In genomic region chr16:51390877-51391276, GRCh38 we compare ENCODE assay signal across 30 cellular contexts.
"Had no signal": no experiment of that assay in that cellular context is flagged by ENCODE, and none has a peak within 500 bp of the region (broad histone marks: within the 10 kb centered on the region; RNA-seq: fewer than 3 reads in every experiment).

No MANE protein-coding gene starts in this region.

- H3K4me1 Mint-ChIP-seq: activated CD4-positive, alpha-beta memory T cell treated with anti-CD3 and anti-CD28 coated beads, Interleukin-2, amount 10 ng/mL, durations not matched to agents 7 days and 5 days; activated CD4-positive, alpha-beta T cell treated with anti-CD3 and anti-CD28 coated beads, Interleukin-2, amount 10 ng/mL, durations not matched to agents 7 days and 5 days; activated T-helper 17 cell treated with anti-CD3 and anti-CD28 coated beads, Interleukin-2, amount 50 U/mL, for 72 hours; stimulated activated effector memory CD8-positive, alpha-beta T cell treated with anti-CD3 and anti-CD28 coated beads, Interleukin-12 subunit alpha, Interleukin-12 subunit beta, amount 100 ng/mL, for 72 hours had no signal

- H3K9me3 ChIP-seq: gastrocnemius medialis, pancreas, prostate gland had no signal

- H3K27me3 ChIP-seq: brain microvascular endothelial cell, gastrocnemius medialis, pancreas had no signal

- H3K27ac ChIP-seq: brain microvascular endothelial cell, coronary artery, dorsolateral prefrontal cortex, gastrocnemius medialis, left ventricle myocardium inferior, pancreas, prostate gland, skin epidermis, thoracic aorta had no signal

- H3K27ac Mint-ChIP-seq: activated CD4-positive, alpha-beta memory T cell treated with anti-CD3 and anti-CD28 coated beads, Interleukin-2, amount 10 ng/mL, durations not matched to agents 7 days and 5 days; activated CD4-positive, alpha-beta T cell treated with anti-CD3 and anti-CD28 coated beads, Interleukin-2, amount 10 ng/mL, durations not matched to agents 7 days and 5 days; activated T-cell treated with anti-CD3 and anti-CD28 coated beads, Interleukin-2, amount 50 U/mL, for 24 hours; activated T-helper 17 cell treated with anti-CD3 and anti-CD28 coated beads, Interleukin-2, amount 50 U/mL, for 72 hours; effector memory CD8-positive, alpha-beta T cell; stimulated activated effector memory CD8-positive, alpha-beta T cell treated with anti-CD3 and anti-CD28 coated beads, Interleukin-12 subunit alpha, Interleukin-12 subunit beta, amount 100 ng/mL, for 72 hours; stimulated activated naive CD8-positive, alpha-beta T cell treated with anti-CD3 and anti-CD28 coated beads, Interleukin-15, Interleukin-2, amounts not matched to agents 100 ng/mL and 50 ng/mL, for 24 hours had no signal

- H3K4me1 ChIP-seq: gastrocnemius medialis, left ventricle myocardium inferior, pancreas, prostate gland had no signal

- H3K36me3 ChIP-seq: brain microvascular endothelial cell, gastrocnemius medialis, left ventricle myocardium inferior, pancreas, prostate gland, thoracic aorta had no signal

- ATAC-seq: activated T-helper 17 cell treated with anti-CD3 and anti-CD28 coated beads, Interleukin-2, amount 50 U/mL, for 72 hours; effector memory CD8-positive, alpha-beta T cell; gastrocnemius medialis; pancreas; sciatic nerve; stimulated activated effector memory CD8-positive, alpha-beta T cell treated with anti-CD3 and anti-CD28 coated beads, Interleukin-12 subunit alpha, Interleukin-12 subunit beta, amount 100 ng/mL, for 72 hours had no signal

- H3K36me3 Mint-ChIP-seq: stimulated activated effector memory CD8-positive, alpha-beta T cell treated with anti-CD3 and anti-CD28 coated beads, Interleukin-12 subunit alpha, Interleukin-12 subunit beta, amount 100 ng/mL, for 72 hours had no signal

- H3K4me3 Mint-ChIP-seq: activated CD4-positive, alpha-beta memory T cell treated with anti-CD3 and anti-CD28 coated beads, Interleukin-2, amount 10 ng/mL, durations not matched to agents 7 days and 5 days; activated CD4-positive, alpha-beta T cell treated with anti-CD3 and anti-CD28 coated beads, Interleukin-2, amount 10 ng/mL, durations not matched to agents 7 days and 5 days; activated T-cell treated with anti-CD3 and anti-CD28 coated beads, Interleukin-2, amount 50 U/mL, for 24 hours; activated T-helper 17 cell treated with anti-CD3 and anti-CD28 coated beads, Interleukin-2, amount 50 U/mL, for 72 hours; effector memory CD8-positive, alpha-beta T cell; nephron; stimulated activated effector memory CD8-positive, alpha-beta T cell treated with anti-CD3 and anti-CD28 coated beads, Interleukin-12 subunit alpha, Interleukin-12 subunit beta, amount 100 ng/mL, for 72 hours; stimulated activated naive CD8-positive, alpha-beta T cell treated with anti-CD3 and anti-CD28 coated beads, Interleukin-15, Interleukin-2, amounts not matched to agents 100 ng/mL and 50 ng/mL, for 24 hours had no signal

- H3K4me3 ChIP-seq: coronary artery, dorsolateral prefrontal cortex, gastrocnemius medialis, left ventricle myocardium inferior, pancreas, prostate gland, skin epidermis, thoracic aorta had no signal

- DNase-seq: activated CD4-positive, alpha-beta memory T cell treated with anti-CD3 and anti-CD28 coated beads, Interleukin-2, amount 10 ng/mL, durations not matched to agents 7 days and 5 days; activated CD4-positive, alpha-beta T cell treated with anti-CD3 and anti-CD28 coated beads for 1 hour; activated CD4-positive, alpha-beta T cell treated with anti-CD3 and anti-CD28 coated beads, Interleukin-2, amount 10 ng/mL, durations not matched to agents 7 days and 5 days; activated CD8-positive, alpha-beta memory T cell treated with anti-CD3 and anti-CD28 coated beads, Interleukin-2, amount 50 U/mL, for 48 hours; activated gamma-delta T cell treated with Interleukin-2 at 50 U/mL for 16 hours; activated naive CD4-positive, alpha-beta T cell treated with anti-CD3 and anti-CD28 coated beads, Interleukin-2, amount 50 U/mL, for 16 hours; activated T-cell treated with anti-CD3 and anti-CD28 coated beads, Interleukin-2, amount 50 U/mL, for 24 hours; amniotic stem cell; brain microvascular endothelial cell; dorsolateral prefrontal cortex; effector memory CD8-positive, alpha-beta T cell; erythroblast; gastrocnemius medialis; hippocampal formation; left ventricle myocardium inferior; nucleus accumbens; pancreas; retina; stimulated activated CD4-positive, alpha-beta T cell treated with anti-CD3 and anti-CD28 coated beads, Interleukin-12 subunit alpha, Interleukin-12 subunit beta, amount 100 ng/mL, for 4 hours; stimulated activated CD4-positive, alpha-beta T cell treated with anti-CD3 and anti-CD28 coated beads, Interleukin-4, amount 100 ng/mL, for 24 hours; trophoblast cell had no signal

- H3K27me3 Mint-ChIP-seq: activated CD4-positive, alpha-beta memory T cell treated with anti-CD3 and anti-CD28 coated beads, Interleukin-2, amount 10 ng/mL, durations not matched to agents 7 days and 5 days; activated CD4-positive, alpha-beta T cell treated with anti-CD3 and anti-CD28 coated beads, Interleukin-2, amount 10 ng/mL, durations not matched to agents 7 days and 5 days; activated T-cell treated with anti-CD3 and anti-CD28 coated beads, Interleukin-2, amount 50 U/mL, for 24 hours; activated T-helper 17 cell treated with anti-CD3 and anti-CD28 coated beads, Interleukin-2, amount 50 U/mL, for 72 hours; effector memory CD8-positive, alpha-beta T cell; stimulated activated naive CD8-positive, alpha-beta T cell treated with anti-CD3 and anti-CD28 coated beads, Interleukin-15, Interleukin-2, amounts not matched to agents 100 ng/mL and 50 ng/mL, for 24 hours had no signal
